ENCODE assay signal across 8 cellular contexts in the genomic region with DNA sequence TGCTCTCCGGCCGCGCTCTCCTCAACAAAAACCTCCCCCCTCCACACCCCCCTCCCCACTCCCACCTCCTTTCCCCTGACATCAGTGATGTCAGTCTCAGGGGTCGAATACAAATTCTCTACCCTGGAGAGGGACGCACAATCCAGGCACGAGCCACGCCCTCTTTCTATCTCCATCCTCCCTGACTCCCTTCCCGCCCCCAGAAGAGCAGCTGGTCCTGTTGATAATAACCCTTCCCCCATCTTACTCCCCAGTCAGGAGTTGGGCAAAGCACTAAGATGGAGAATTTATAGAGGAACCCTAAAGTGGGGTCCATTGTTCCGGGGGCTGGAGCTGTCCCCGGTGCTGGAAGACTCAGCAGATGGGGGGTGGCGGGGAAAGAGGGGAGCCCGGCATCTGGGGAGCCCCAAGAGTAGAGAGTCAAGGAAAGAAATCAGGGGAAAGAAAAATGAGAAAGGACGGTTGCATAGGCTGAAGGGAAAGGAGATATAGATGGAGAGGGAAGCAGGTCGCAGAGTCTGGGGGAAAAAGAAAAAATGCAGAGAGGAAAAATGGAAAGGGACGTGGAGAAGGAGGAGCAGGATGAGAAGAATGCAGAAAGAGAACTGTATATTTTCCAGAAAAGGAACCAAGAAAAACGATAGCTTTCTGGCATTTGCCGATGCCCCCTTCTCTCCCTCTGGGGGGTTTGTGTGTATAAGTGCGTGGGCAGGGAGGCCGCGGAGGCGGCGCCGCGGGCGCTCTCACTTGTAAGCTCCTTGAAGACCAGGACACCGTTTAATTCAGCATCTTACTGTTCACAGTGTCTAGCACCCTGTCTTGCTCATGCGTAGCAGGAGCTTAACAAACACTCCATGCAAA. TPM values are rescaled to one million over a fixed set of nuclear protein-coding genes. Genes with fewer than 3 reads are reported as not detected.
DNase-seq lines count a peak whose midpoint lies in the region; ATAC-seq and TF ChIP-seq lines count a peak whose summit lies in the region.

A gene (minus strand): TSS at position 33 of the 861 bp plus-strand sequence. CDS start 783 bp downstream, outside the sequence.

- H3K27ac Mint-ChIP-seq in Caco-2 (ENCODE audit: unreplicated experiment), result no peak within 1 kb of the TSS

- H2BK120ac ChIP-seq in mesendoderm (ENCODE audit: low read depth, low read length), result no peak within 1 kb of the TSS

- no peaks in the 10 kb centered on the region for H3K36me3 Mint-ChIP-seq in Caco-2 (ENCODE audit: insufficient read depth, unreplicated experiment)

- DNase-seq in ELR (ENCODE audit: low read depth), result peak; percentile 20
- peak; percentile 97 to 99 for DNase-seq in NCI-H2081 (lab: John Stamatoyannopoulos, UW)
- peak; percentile 21 for DNase-seq in amniotic epithelial cell (ENCODE audit: low read depth)
- DNase-seq in mesendoderm, result peak; percentile 85
- no peak for DNase-seq in Caco-2
- DNase-seq in HPDE6-E6E7 (ENCODE audit: extremely low spot score), result no peak

- no peaks in the 10 kb centered on the region for H3K9me3 Mint-ChIP-seq in Caco-2 (ENCODE audit: unreplicated experiment)

- POLR2A ChIA-PET in Caco-2 (lab: Charles Lee), result no interaction called here

- peaks cover 3% of the 10 kb centered on the region for H3K27me3 Mint-ChIP-seq in Caco-2 (ENCODE audit: insufficient read depth, unreplicated experiment)

- H3K18ac ChIP-seq in mesendoderm (ENCODE audit: low read length), result no peak within 1 kb of the TSS

- no peak within 1 kb of the TSS for H3K9ac ChIP-seq in mesendoderm (ENCODE audit: low read length)

- no peaks in the 10 kb centered on the region for H3K79me1 ChIP-seq in mesendoderm (ENCODE audit: low read length)

- H3K23ac ChIP-seq in mesendoderm (ENCODE audit: low read length), result no peak within 1 kb of the TSS

- no peak for TF ChIP-seq CTCF in Caco-2 (IDR thresholded peaks at IDR 0.05; ENCODE audit: insufficient read depth in 1 of 2, low read depth in 1 of 2, low read length in 1 of 2, severe bottlenecking in 1 of 2, unreplicated experiment in 1 of 2)

- ATAC-seq in HG02610 (IDR thresholded peaks at IDR 0.05; ENCODE audit: unreplicated experiment), result no peak
- ATAC-seq in HG03139 (IDR thresholded peaks at IDR 0.05; ENCODE audit: unreplicated experiment), result no peak

- H3K36me3 ChIP-seq in mesendoderm (ENCODE audit: control insufficient read depth, insufficient read depth, low read length), result no peaks in the 10 kb centered on the region
- H3K36me3 ChIP-seq in Caco-2 (ENCODE audit: control insufficient read depth, insufficient read depth, low read length), result no peaks in the 10 kb centered on the region

- H3K4me2 ChIP-seq in mesendoderm (ENCODE audit: low read length), result peak within 1 kb of the TSS; percentile 47

- H3K27me3 ChIP-seq in mesendoderm (ENCODE audit: insufficient read depth, low read length, poor library complexity) (peaks cover 8% of the 10 kb centered on the region), Caco-2 (replicated peaks; ENCODE audit: control insufficient read depth, insufficient read depth, low read length) (no peaks in the 10 kb centered on the region)

- WGBS in mesendoderm (ENCODE audit: extremely low coverage, insufficient coverage, low lambda C conversion rate), result no CpG with 5 or more reads among the region's 27 CpGs

- H2BK15ac ChIP-seq in mesendoderm (replicated peaks; ENCODE audit: low read depth), result no peak within 1 kb of the TSS

- H3K79me2 ChIP-seq in mesendoderm (ENCODE audit: control insufficient read depth, insufficient read depth, low read length), result no peaks in the 10 kb centered on the region

- no peak within 1 kb of the TSS for H4K5ac ChIP-seq in mesendoderm (ENCODE audit: low read length)

- no peak within 1 kb of the TSS for H3K4ac ChIP-seq in mesendoderm (ENCODE audit: low read depth, low read length)

- no peak within 1 kb of the TSS for H4K8ac ChIP-seq in mesendoderm (ENCODE audit: low read depth, low read length)

- H3K56ac ChIP-seq in mesendoderm (ENCODE audit: low read length), result no peak within 1 kb of the TSS

- H3K4me3 ChIP-seq in mesendoderm (ENCODE audit: low read length), result no peak within 1 kb of the TSS
- H3K4me3 ChIP-seq in Caco-2 (ENCODE audit: low read depth, low read length), result no peak within 1 kb of the TSS

- H3K4me1 Mint-ChIP-seq in Caco-2 (ENCODE audit: low read depth, unreplicated experiment), result peaks cover 30% of the 10 kb centered on the region

- H3K27ac ChIP-seq in mesendoderm (ENCODE audit: low read depth, low read length), result no peak within 1 kb of the TSS

- H2AK5ac ChIP-seq in mesendoderm (ENCODE audit: low read length), result no peak within 1 kb of the TSS

- peaks cover 2% of the 10 kb centered on the region for H3K4me1 ChIP-seq in mesendoderm (ENCODE audit: control insufficient read depth, low read depth, low read length)
- peaks cover 31% of the 10 kb centered on the region for H3K4me1 ChIP-seq in Caco-2

- BruUV-seq in Caco-2 (replicated peaks; lab: Mats Ljungman, UMichigan), result no TSS peak

- intact Hi-C loops in Caco-2 (cut with micrococcal nuclease; ENCODE audit: unreplicated experiment), result no loop called here

- CTCF ChIA-PET in Caco-2 (lab: Charles Lee), result interaction anchor here (0.6 kb wide), 1 partner anchor 21 kb away, joined by 4 read pairs; no protein-coding TSS in a partner anchor

- H3K4me3 Mint-ChIP-seq in Caco-2 (ENCODE audit: unreplicated experiment), result no peak within 1 kb of the TSS

- H3K9me3 ChIP-seq in Caco-2, result no peaks in the 10 kb centered on the region

- H2BK5ac ChIP-seq in mesendoderm (ENCODE audit: low read length), result no peak within 1 kb of the TSS

RNA-seq across cellular contexts. Expression of the gene that starts here (rescaled TPM):
- polyA plus RNA-seq in mesendoderm (2013, experiment 1 of 2), result 0.24 TPM
- 0.17 TPM for polyA plus RNA-seq in mesendoderm (2013, experiment 2 of 2)
- total RNA-seq in Caco-2 (2022), result 0.27 and 1.1 TPM in 2 replicates

Comparison
In these comparisons a context has a peak if more than half of its experiments do, and no peak if none do; other contexts are left out.
1. DNase-seq: peak in ELR (single experiment), NCI-H2081 (2 of 2), amniotic epithelial cell (single experiment) and mesendoderm (single experiment); none in Caco-2 (0 of 2) and HPDE6-E6E7 (single experiment).